ENCODE assay signal across 2 cellular contexts in genomic region chr16:318628-319027, GRCh38.
TF ChIP-seq lines count a peak whose summit lies in the region.

No MANE protein-coding gene starts in this region.

TF ChIP-seq in Ishikawa, 13 proteins besides CTCF, POLR2A, EP300 and RAD21:
- no peak for TF ChIP-seq YY1 (IDR thresholded peaks at IDR 0.05; ENCODE audit: low read depth)
- TF ChIP-seq TCF12 (IDR thresholded peaks at IDR 0.05; ENCODE audit: low read depth): no peak
- no peak for TF ChIP-seq USF1 (IDR thresholded peaks at IDR 0.05)
- no peak for TF ChIP-seq TEAD4 (IDR thresholded peaks at IDR 0.05)
- TF ChIP-seq CREB1 (IDR thresholded peaks at IDR 0.05; ENCODE audit: low read depth): no peak
- TF ChIP-seq TAF1 (IDR thresholded peaks at IDR 0.05; ENCODE audit: low read depth): no peak
- TF ChIP-seq NFIC (IDR thresholded peaks at IDR 0.05): no peak

TF ChIP-seq in K562, 482 proteins besides CTCF, POLR2A, EP300 and RAD21:
- peak; percentile 56 for TF ChIP-seq RBM22 (IDR thresholded peaks at IDR 0.05; ENCODE audit: low read depth, low read length, poor library complexity, severe bottlenecking)
- 0 out of 2 replicates have a peak, but pooled peaks have one; percentile 8 for TF ChIP-seq SMC3 (conservative IDR thresholded peaks at IDR 0.05; ENCODE audit: insufficient read depth, low read depth, low read length)
- TF ChIP-seq MEIS2 (IDR thresholded peaks at IDR 0.05; ENCODE audit: partially characterized antibody): no peak
- TF ChIP-seq ZBTB33 (CRISPR knock-in tag; IDR thresholded peaks at IDR 0.05): peak; percentile 99
